In the genomic region with DNA sequence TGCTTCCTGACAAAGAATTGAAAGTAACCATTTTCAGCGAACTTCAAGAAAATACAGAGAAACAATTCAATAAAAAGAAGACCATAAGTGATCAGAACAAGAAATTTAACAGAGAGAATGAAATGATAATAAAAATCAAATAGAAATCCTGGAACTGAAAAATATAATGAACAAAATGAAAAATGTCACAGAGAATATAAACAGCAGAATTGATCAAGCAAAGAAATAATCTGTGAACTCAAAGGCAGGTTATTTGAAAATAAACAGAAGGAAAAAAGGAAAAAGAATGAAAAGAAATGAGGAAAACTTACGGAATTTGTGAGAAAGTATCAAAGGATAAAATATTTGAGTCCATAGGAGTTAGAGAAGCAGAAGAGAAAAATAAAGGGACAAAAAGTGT, we compare ENCODE assay signal across 24 cellular contexts.
DNase-seq lines count a peak whose midpoint lies in the region; ATAC-seq, FAIRE-seq and TF ChIP-seq lines count a peak whose summit lies in the region.
"Had no signal": no experiment of that assay in that cellular context is flagged by ENCODE, and none has a peak within 500 bp of the region (broad histone marks: within the 10 kb centered on the region; RNA-seq: fewer than 3 reads in every experiment).

No MANE protein-coding gene starts in this region.

- no peak overlapping the region for H3K9ac ChIP-seq in K562 (ENCODE audit: insufficient read depth in 1 of 2, low read depth in 2 of 2, low read length in 2 of 2)
- H3K9ac ChIP-seq: BLaER1 treated with 17β-estradiol and CSF1 and Interleukin-3, amounts not matched to agents 10 nM and 100 nM had no signal

- WGBS in K562 (ENCODE audit: insufficient coverage, low coverage, missing lambda C conversion rate), result 0% methylated on average over 2 of the region's 2 CpGs

- POLR2A ChIA-PET in HEK293 (lab: Yijun Ruan, JAX), result no interaction called here
- POLR2A ChIA-PET in K562 (lab: Yijun Ruan, JAX), result no interaction called here

- CTCF ChIA-PET in HEK293 (lab: Yijun Ruan, JAX) (no interaction called here), K562 (lab: Yijun Ruan, JAX; ENCODE audit: low intra/inter-chr PET ratio) (no interaction called here)

- peak; percentile 15 for FAIRE-seq in TTC549 (lab: Jason Lieb, UNC)
- peak; percentile 40 for FAIRE-seq in K562 (lab: Jason Lieb, UNC)
- FAIRE-seq: A549, D721Med, G401.6, GM12891, GM19239 had no signal

- peaks cover 17 to 21% of the 10 kb centered on the region in 2 donors for H3K9me3 Mint-ChIP-seq in activated T-cell treated with anti-CD3 and anti-CD28 coated beads, Interleukin-2, amount 50 U/mL, for 72 hours
- peaks cover 35% of the 10 kb centered on the region for H3K9me3 Mint-ChIP-seq in activated T-cell treated with anti-CD3 and anti-CD28 coated beads, Interleukin-2, amount 50 U/mL, for 4 hours

- H3K36me3 ChIP-seq in HEK293 (ENCODE audit: control insufficient read depth in 2 of 2, insufficient read depth in 1 of 2, low read length in 2 of 2), result no peaks in the 10 kb centered on the region
- H3K36me3 ChIP-seq in K562 (ENCODE audit: control insufficient read depth, insufficient read depth, low read length), result no peaks in the 10 kb centered on the region

- H3K4me3 Mint-ChIP-seq in activated T-cell treated with anti-CD3 and anti-CD28 coated beads, Interleukin-2, amount 50 U/mL, for 72 hours, result no peak overlapping the region
- H3K4me3 Mint-ChIP-seq in activated T-cell treated with anti-CD3 and anti-CD28 coated beads, Interleukin-2, amount 50 U/mL, for 4 hours, result no peak overlapping the region
- H3K4me3 Mint-ChIP-seq: B cell; CD4-positive, alpha-beta T cell; CD8-positive, alpha-beta T cell had no signal

- H3K4me1 ChIP-seq in HEK293 (ENCODE audit: control insufficient read depth, insufficient read depth, low read length) (no peaks in the 10 kb centered on the region), K562 (replicated peaks in 1 of 2; ENCODE audit: control insufficient read depth in 2 of 2, insufficient read depth in 2 of 2, low read length in 2 of 2) (no peaks in the 10 kb centered on the region)
- H3K4me1 ChIP-seq: A549; BLaER1 treated with 17β-estradiol and CSF1 and Interleukin-3, amounts not matched to agents 10 nM and 100 nM; Caco-2 had no signal

- H3K27me3 ChIP-seq in K562 (ENCODE audit: control insufficient read depth in 2 of 2, insufficient read depth in 2 of 2, low read length in 2 of 2), result peaks cover 0 to 5% of the 10 kb centered on the region in 2 experiments; a peak in 1 of 5 replicates
- H3K27me3 ChIP-seq: BLaER1 treated with 17β-estradiol and CSF1 and Interleukin-3, amounts not matched to agents 10 nM and 100 nM had no signal

- H3K36me3 Mint-ChIP-seq in activated T-cell treated with anti-CD3 and anti-CD28 coated beads, Interleukin-2, amount 50 U/mL, for 72 hours (ENCODE audit: insufficient read depth in 2 of 2), result peaks cover 12 to 19% of the 10 kb centered on the region in 2 donors
- peaks cover 4% of the 10 kb centered on the region for H3K36me3 Mint-ChIP-seq in activated T-cell treated with anti-CD3 and anti-CD28 coated beads, Interleukin-2, amount 50 U/mL, for 4 hours (ENCODE audit: insufficient read depth)

- H3K4me3 ChIP-seq in HEK293 (ENCODE audit: low read depth, low read length) (no peak overlapping the region), K562 (no peak overlapping the region)
- H3K4me3 ChIP-seq: A549; BLaER1 treated with 17β-estradiol and CSF1 and Interleukin-3, amounts not matched to agents 10 nM and 100 nM had no signal

- H3K9me3 ChIP-seq in HEK293 (ENCODE audit: control insufficient read depth, insufficient read depth, low read depth, low read length) (no peaks in the 10 kb centered on the region; the same call in 1 of the 2 replicates), K562 (replicated peaks; ENCODE audit: control insufficient read depth, insufficient read depth, low read depth, low read length) (peaks cover 6% of the 10 kb centered on the region)

- H3K27ac Mint-ChIP-seq in activated T-cell treated with anti-CD3 and anti-CD28 coated beads, Interleukin-2, amount 50 U/mL, for 72 hours, result peak overlapping the region; percentile 86
- H3K27ac Mint-ChIP-seq: B cell; CD4-positive, alpha-beta T cell; CD8-positive, alpha-beta T cell had no signal

- no peak for TF ChIP-seq EP300 in K562 (IDR thresholded peaks at IDR 0.05; ENCODE audit: low read length)

- H3K79me2 ChIP-seq in K562 (ENCODE audit: control insufficient read depth, insufficient read depth, low read length), result no peaks in the 10 kb centered on the region

- H3K4me2 ChIP-seq in K562 (ENCODE audit: insufficient read depth, low read length), result no peak overlapping the region
- H3K4me2 ChIP-seq: A549; BLaER1 treated with 17β-estradiol and CSF1 and Interleukin-3, amounts not matched to agents 10 nM and 100 nM had no signal

- H3K4me1 Mint-ChIP-seq in activated T-cell treated with anti-CD3 and anti-CD28 coated beads, Interleukin-2, amount 50 U/mL, for 72 hours (ENCODE audit: low read depth), result no peaks in the 10 kb centered on the region
- H3K4me1 Mint-ChIP-seq in activated T-cell treated with anti-CD3 and anti-CD28 coated beads, Interleukin-2, amount 50 U/mL, for 4 hours (ENCODE audit: low read depth), result no peaks in the 10 kb centered on the region
- H3K4me1 Mint-ChIP-seq: B cell had no signal

- TF ChIP-seq POLR2A in K562 (conservative IDR thresholded peaks at IDR 0.05), result no peak

- ATAC-seq in activated T-cell treated with anti-CD3 and anti-CD28 coated beads, Interleukin-2, amount 50 U/mL, for 72 hours (replicated peaks in 1 of 2), result no peak
- no peak for ATAC-seq in activated T-cell treated with anti-CD3 and anti-CD28 coated beads, Interleukin-2, amount 50 U/mL, for 4 hours
- ATAC-seq in K562, result no peak
- no peak for ATAC-seq in GM21723 (IDR thresholded peaks at IDR 0.05; ENCODE audit: unreplicated experiment)
- ATAC-seq: CD8-positive, alpha-beta T cell had no signal

- H3K27ac ChIP-seq in HEK293 (ENCODE audit: extremely low read depth, low read depth, low read length), result no peak overlapping the region
- H3K27ac ChIP-seq in K562 (ENCODE audit: extremely low read depth, low read depth, low read length), result no peak overlapping the region
- H3K27ac ChIP-seq: 22Rv1; A549; BLaER1 treated with 17β-estradiol and CSF1 and Interleukin-3, amounts not matched to agents 10 nM and 100 nM; C4-2B had no signal

- intact Hi-C loops in K562 (cut with micrococcal nuclease), result no loop called here

- no peak for DNase-seq in activated T-cell treated with anti-CD3 and anti-CD28 coated beads, Interleukin-2, amount 50 U/mL, for 72 hours
- DNase-seq in activated T-cell treated with anti-CD3 and anti-CD28 coated beads, Interleukin-2, amount 50 U/mL, for 4 hours, result no peak
- no peak for DNase-seq in K562 (ENCODE audit: extremely low read depth in 1 of 4, low spot score in 3 of 4)
- DNase-seq in stimulated activated CD4-positive, alpha-beta T cell treated with anti-CD3 and anti-CD28 coated beads, Interleukin-4, amount 100 ng/mL, for 1 hour, result no peak
- no peak for DNase-seq in NCI-H146 (lab: John Stamatoyannopoulos, UW)
- DNase-seq: AML-193; Caco-2; Calu3; CD8-positive, alpha-beta T cell; DMS79 treated with DMSO at 0.1 percent for 48 hours; GF-D8 had no signal

- TF ChIP-seq RAD21 in K562 (CRISPR knock-in tag; conservative IDR thresholded peaks at IDR 0.05 in 1 of 2, IDR thresholded peaks at IDR 0.05 in 1 of 2), result no peak

- H3K27me3 Mint-ChIP-seq in activated T-cell treated with anti-CD3 and anti-CD28 coated beads, Interleukin-2, amount 50 U/mL, for 72 hours (ENCODE audit: low read depth), result peaks cover 10% of the 10 kb centered on the region
- peaks cover 6% of the 10 kb centered on the region for H3K27me3 Mint-ChIP-seq in activated T-cell treated with anti-CD3 and anti-CD28 coated beads, Interleukin-2, amount 50 U/mL, for 4 hours (ENCODE audit: low read depth)

- TF ChIP-seq CTCF in HEK293 (tag by site-specific recombination; IDR thresholded peaks at IDR 0.05) (no peak), K562 (IDR thresholded peaks at IDR 0.05 in 2 of 3, conservative IDR thresholded peaks at IDR 0.05 in 1 of 3; ENCODE audit: insufficient read depth in 2 of 3, low read depth in 1 of 3, low read length in 3 of 3) (no peak)

- no peaks in the 10 kb centered on the region for H3K9me1 ChIP-seq in K562 (ENCODE audit: control insufficient read depth, insufficient read depth, low read length)

- BruUV-seq in K562 (replicated peaks; lab: Mats Ljungman, UMichigan), result no TSS peak

- H2AFZ ChIP-seq in K562 (ENCODE audit: low read depth, low read length), result no peak overlapping the region

- no peaks in the 10 kb centered on the region for H4K20me1 ChIP-seq in K562 (replicated peaks; ENCODE audit: control insufficient read depth, insufficient read depth, low read length)
- H4K20me1 ChIP-seq: BLaER1 treated with 17β-estradiol and CSF1 and Interleukin-3, amounts not matched to agents 10 nM and 100 nM had no signal

- in situ Hi-C loops in K562 (cut with MboI), result no loop called here

TF ChIP-seq in HEK293, 187 proteins besides CTCF, POLR2A, EP300 and RAD21 (continues in another document):
- no peak for TF ChIP-seq ZNF112 (tag by site-specific recombination; IDR thresholded peaks at IDR 0.05)

TF ChIP-seq in K562, 482 proteins besides CTCF, POLR2A, EP300 and RAD21:
- TF ChIP-seq TRIM24 (IDR thresholded peaks at IDR 0.05) (0 out of 4 replicates have a peak, but pooled peaks of 1 of the 2 experiments have one; percentile 19), MEF2A (IDR thresholded peaks at IDR 0.05; ENCODE audit: control insufficient read depth, low read depth, low read length) (no peak), HLTF (IDR thresholded peaks at IDR 0.05) (peak; percentile 90), CBX3 (IDR thresholded peaks at IDR 0.05; ENCODE audit: borderline replicate concordance in 1 of 2, low read length in 2 of 2) (peak in 1 of 2 experiments; percentile 51; a peak in 1 of 3 replicates), TRIM28 (IDR thresholded peaks at IDR 0.05) (peak; percentile 90; the same call in 1 of the 2 replicates)
- TF ChIP-seq, protein P1, sequence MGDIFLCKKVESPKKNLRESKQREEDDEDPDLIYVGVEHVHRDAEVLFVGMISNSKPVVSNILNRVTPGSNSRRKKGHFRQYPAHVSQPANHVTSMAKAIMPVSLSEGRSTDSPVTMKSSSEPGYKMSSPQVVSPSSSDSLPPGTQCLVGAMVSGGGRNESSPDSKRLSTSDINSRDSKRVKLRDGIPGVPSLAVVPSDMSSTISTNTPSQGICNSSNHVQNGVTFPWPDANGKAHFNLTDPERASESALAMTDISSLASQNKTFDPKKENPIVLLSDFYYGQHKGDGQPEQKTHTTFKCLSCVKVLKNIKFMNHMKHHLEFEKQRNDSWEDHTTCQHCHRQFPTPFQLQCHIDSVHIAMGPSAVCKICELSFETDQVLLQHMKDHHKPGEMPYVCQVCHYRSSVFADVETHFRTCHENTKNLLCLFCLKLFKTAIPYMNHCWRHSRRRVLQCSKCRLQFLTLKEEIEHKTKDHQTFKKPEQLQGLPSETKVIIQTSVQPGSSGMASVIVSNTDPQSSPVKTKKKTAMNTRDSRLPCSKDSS (IDR thresholded peaks at IDR 0.05; ENCODE audit: low read depth, partially characterized antibody), result peak; percentile 53
